ENCODE assay signal across 18 cellular contexts in the genomic region with DNA sequence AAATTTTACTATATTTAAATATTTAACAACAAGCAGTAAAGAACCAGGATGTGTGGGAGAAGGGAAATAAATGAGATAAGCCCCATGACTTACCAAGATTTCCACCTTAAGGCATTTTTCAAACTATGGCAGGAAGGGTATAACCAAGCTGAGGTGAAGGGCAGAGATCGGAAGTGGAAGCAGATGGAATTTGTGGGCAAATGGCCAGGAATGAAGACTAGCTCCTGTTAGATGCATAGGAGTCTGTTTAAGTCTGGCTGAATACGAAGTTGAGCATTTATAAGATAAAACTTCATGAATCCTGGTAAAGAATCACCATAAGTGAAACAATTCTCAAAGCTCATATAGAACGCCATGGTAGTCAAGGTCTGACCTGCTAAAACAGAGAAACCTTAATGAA.
DNase-seq lines count a peak whose midpoint lies in the region; ATAC-seq and TF ChIP-seq lines count a peak whose summit lies in the region.
"Had no signal": no experiment of that assay in that cellular context is flagged by ENCODE, and none has a peak within 500 bp of the region (broad histone marks: within the 10 kb centered on the region; RNA-seq: fewer than 3 reads in every experiment).

No MANE protein-coding gene starts in this region.

- POLR2A ChIA-PET in A673 (lab: Charles Lee; ENCODE audit: low non-redundant PET): no interaction called here

- ATAC-seq in HG02763 (IDR thresholded peaks at IDR 0.05; ENCODE audit: unreplicated experiment): no peak
- no peak for ATAC-seq in stimulated activated naive CD8-positive, alpha-beta T cell treated with anti-CD3 and anti-CD28 coated beads, Interleukin-15, Interleukin-2, amounts not matched to agents 100 U/mL and 50 U/mL, for 24 hours
- ATAC-seq: GM23338 had no signal

- BruUV-seq in A673 (replicated peaks; lab: Mats Ljungman, UMichigan): no TSS peak

- no peak overlapping the region for H3K4me3 ChIP-seq in A673 (ENCODE audit: low read depth, low read length, poor library complexity, severe bottlenecking)
- H3K4me3 ChIP-seq: GM23338, MG63 had no signal

- no peaks in the 10 kb centered on the region for H3K27me3 ChIP-seq in A673 (replicated peaks; ENCODE audit: insufficient read depth, low read depth, low read length, poor library complexity)
- H3K27me3 ChIP-seq: BE2C, MG63 had no signal

- H3K36me3 ChIP-seq in A673 (ENCODE audit: insufficient read depth, low read length, poor library complexity, severe bottlenecking): no peaks in the 10 kb centered on the region
- H3K36me3 ChIP-seq: BE2C, MG63 had no signal

- no peak overlapping the region for H3K27ac ChIP-seq in A673 (ENCODE audit: low read depth, low read length, poor library complexity, severe bottlenecking)
- H3K27ac ChIP-seq: RWPE1 had no signal

- no peaks in the 10 kb centered on the region for H3K4me1 ChIP-seq in A673 (ENCODE audit: insufficient read depth, low read length, poor library complexity, severe bottlenecking)
- H3K4me1 ChIP-seq: BE2C had no signal

- TF ChIP-seq CTCF in A673 (conservative IDR thresholded peaks at IDR 0.05; ENCODE audit: low read depth, low read length): no peak

- DNase-seq in A673 (ENCODE audit: low spot score): peak; percentile 0
- peak; percentile 38 for DNase-seq in DMS 273 treated with DMSO at 0.1 percent for 48 hours (lab: John Stamatoyannopoulos, UW)
- DNase-seq in NCI-H446 (lab: John Stamatoyannopoulos, UW): peak; percentile 34 to 85
- DNase-seq in cerebellum (ENCODE audit: low spot score): peak; percentile 52
- DNase-seq in effector CD8-positive, alpha-beta T cell (lab: John Stamatoyannopoulos, UW): no peak
- DNase-seq in stimulated activated naive CD8-positive, alpha-beta T cell treated with anti-CD3 and anti-CD28 coated beads, Interleukin-15, Interleukin-2, amounts not matched to agents 100 U/mL and 50 U/mL, for 24 hours: no peak
- DNase-seq: BE2C; CD4-positive, alpha-beta memory T cell; DND-41; GF-D8; KBM-7; MG63; NCI-H2081; NK-92 treated with Interleukin-12 subunit alpha and Interleukin-12 subunit beta, amount 100 ng/mL, for 24 hours; T-helper 1 cell had no signal

- no peaks in the 10 kb centered on the region for H3K9me3 ChIP-seq in A673 (ENCODE audit: low read depth, low read length, poor library complexity, severe bottlenecking)
- H3K9me3 ChIP-seq: BE2C, MG63 had no signal

- CTCF ChIA-PET in A673 (lab: Charles Lee): no interaction called here

- intact Hi-C loops in A673 (cut with micrococcal nuclease; ENCODE audit: unreplicated experiment): no loop called here

Comparison
In these comparisons a context has a peak if more than half of its experiments do, and no peak if none do; other contexts are left out.
1. DNase-seq: peak in A673 (single experiment), DMS 273 treated with DMSO at 0.1 percent for 48 hours (single experiment), NCI-H446 (2 of 2) and cerebellum (single experiment); none in effector CD8-positive, alpha-beta T cell (single experiment) and stimulated activated naive CD8-positive, alpha-beta T cell treated with anti-CD3 and anti-CD28 coated beads, Interleukin-15, Interleukin-2, amounts not matched to agents 100 U/mL and 50 U/mL, for 24 hours (single experiment).